In genomic region chr18:5720132-5720531, GRCh38 we compare ENCODE assay signal across 21 cellular contexts.
"Had no signal": no experiment of that assay in that cellular context is flagged by ENCODE, and none has a peak within 500 bp of the region (broad histone marks: within the 10 kb centered on the region; RNA-seq: fewer than 3 reads in every experiment).

No MANE protein-coding gene starts in this region.

- H3K36me3 Mint-ChIP-seq: activated naive CD4-positive, alpha-beta T cell treated with anti-CD3 and anti-CD28 coated beads, Interleukin-2, amount 10 ng/mL, durations not matched to agents 7 days and 5 days; activated naive CD8-positive, alpha-beta T cell treated with anti-CD3 and anti-CD28 coated beads, Interleukin-2, amount 10 ng/mL, durations not matched to agents 7 days and 5 days; brain had no signal

- ATAC-seq: effector memory CD8-positive, alpha-beta T cell; gastrocnemius medialis; left ventricle myocardium superior; sciatic nerve; stimulated activated naive CD8-positive, alpha-beta T cell treated with anti-CD3 and anti-CD28 coated beads, Interleukin-15, Interleukin-2, amounts not matched to agents 100 U/mL and 50 U/mL, for 24 hours had no signal

- FAIRE-seq: islet of Langerhans, TTC549 had no signal

- H3K9me3 Mint-ChIP-seq: activated naive CD4-positive, alpha-beta T cell treated with anti-CD3 and anti-CD28 coated beads, Interleukin-2, amount 10 ng/mL, durations not matched to agents 7 days and 5 days; activated naive CD8-positive, alpha-beta T cell treated with anti-CD3 and anti-CD28 coated beads, Interleukin-2, amount 10 ng/mL, durations not matched to agents 7 days and 5 days; activated T-helper 1 cell treated with anti-CD3 and anti-CD28 coated beads, Interleukin-12 subunit alpha, Interleukin-12 subunit beta, Interleukin-2, Interleukin-4 antibody, amounts not matched to agents 30 ng/mL and 10 ng/mL and 1 ng/mL, durations not matched to agents 14 hours and 24 hours and 36 hours; brain; nephron had no signal

- H3K27me3 Mint-ChIP-seq: activated naive CD4-positive, alpha-beta T cell treated with anti-CD3 and anti-CD28 coated beads, Interleukin-2, amount 10 ng/mL, durations not matched to agents 7 days and 5 days; activated naive CD8-positive, alpha-beta T cell treated with anti-CD3 and anti-CD28 coated beads, Interleukin-2, amount 10 ng/mL, durations not matched to agents 7 days and 5 days had no signal

- H3K4me1 Mint-ChIP-seq: activated naive CD4-positive, alpha-beta T cell treated with anti-CD3 and anti-CD28 coated beads, Interleukin-2, amount 10 ng/mL, durations not matched to agents 7 days and 5 days; activated naive CD8-positive, alpha-beta T cell treated with anti-CD3 and anti-CD28 coated beads, Interleukin-2, amount 10 ng/mL, durations not matched to agents 7 days and 5 days; brain; nephron had no signal

- DNase-seq: activated CD4-positive, alpha-beta T cell treated with anti-CD3 and anti-CD28 coated beads for 4 hours; activated CD4-positive, alpha-beta T cell treated with anti-CD3 and anti-CD28 coated beads, Interleukin-2, amount 50 U/mL, for 4 hours; activated gamma-delta T cell; activated naive CD4-positive, alpha-beta T cell treated with anti-CD3 and anti-CD28 coated beads, Interleukin-2, amount 10 ng/mL, durations not matched to agents 7 days and 5 days; activated naive CD8-positive, alpha-beta T cell treated with anti-CD3 and anti-CD28 coated beads, Interleukin-2, amount 10 ng/mL, durations not matched to agents 7 days and 5 days; effector memory CD8-positive, alpha-beta T cell; erythroblast; gastrocnemius medialis; glutamatergic neuron; left ventricle myocardium superior; stimulated activated CD4-positive, alpha-beta T cell treated with anti-CD3 and anti-CD28 coated beads, Interleukin-12 subunit alpha, Interleukin-12 subunit beta, amount 100 ng/mL, for 4 hours; stimulated activated CD4-positive, alpha-beta T cell treated with anti-CD3 and anti-CD28 coated beads, Interleukin-4, amount 100 ng/mL, for 1 hour; stimulated activated naive CD8-positive, alpha-beta T cell treated with anti-CD3 and anti-CD28 coated beads, Interleukin-15, Interleukin-2, amounts not matched to agents 100 U/mL and 50 U/mL, for 24 hours; trophoblast cell had no signal

- H3K4me3 Mint-ChIP-seq: activated naive CD4-positive, alpha-beta T cell treated with anti-CD3 and anti-CD28 coated beads, Interleukin-2, amount 10 ng/mL, durations not matched to agents 7 days and 5 days; activated naive CD8-positive, alpha-beta T cell treated with anti-CD3 and anti-CD28 coated beads, Interleukin-2, amount 10 ng/mL, durations not matched to agents 7 days and 5 days; activated T-helper 1 cell treated with anti-CD3 and anti-CD28 coated beads, Interleukin-12 subunit alpha, Interleukin-12 subunit beta, Interleukin-2, Interleukin-4 antibody, amounts not matched to agents 30 ng/mL and 10 ng/mL and 1 ng/mL, durations not matched to agents 14 hours and 24 hours and 36 hours; brain; effector memory CD8-positive, alpha-beta T cell; nephron had no signal

- H3K27ac Mint-ChIP-seq: activated naive CD4-positive, alpha-beta T cell treated with anti-CD3 and anti-CD28 coated beads, Interleukin-2, amount 10 ng/mL, durations not matched to agents 7 days and 5 days; activated naive CD8-positive, alpha-beta T cell treated with anti-CD3 and anti-CD28 coated beads, Interleukin-2, amount 10 ng/mL, durations not matched to agents 7 days and 5 days; activated T-helper 1 cell treated with anti-CD3 and anti-CD28 coated beads, Interleukin-12 subunit alpha, Interleukin-12 subunit beta, Interleukin-2, Interleukin-4 antibody, amounts not matched to agents 30 ng/mL and 10 ng/mL and 1 ng/mL, durations not matched to agents 14 hours and 24 hours and 36 hours; brain; effector memory CD8-positive, alpha-beta T cell; nephron; progenitor cell of endocrine pancreas had no signal
